ENCODE assay signal across 17 cellular contexts in the genomic region with DNA sequence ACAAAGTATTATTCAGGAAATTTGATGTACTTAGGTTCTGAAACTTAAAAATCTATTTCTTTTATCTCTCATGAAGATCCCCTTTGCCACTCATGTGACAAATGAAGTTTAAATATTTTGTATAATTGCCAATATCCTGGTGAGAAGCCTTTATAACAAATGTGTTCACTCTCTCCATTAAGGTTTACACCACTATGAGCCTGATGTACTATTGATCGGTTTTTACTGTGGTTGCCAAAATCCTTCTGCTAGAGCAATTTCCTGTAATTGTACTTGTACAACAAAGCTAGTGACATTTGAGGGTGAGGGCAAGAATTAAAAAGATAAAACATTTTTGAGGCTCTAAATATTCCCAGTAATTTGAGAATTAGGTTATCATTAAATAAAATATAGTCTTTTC.
DNase-seq lines count a peak whose midpoint lies in the region; TF ChIP-seq lines count a peak whose summit lies in the region.
"Had no signal": no experiment of that assay in that cellular context is flagged by ENCODE, and none has a peak within 500 bp of the region (broad histone marks: within the 10 kb centered on the region; RNA-seq: fewer than 3 reads in every experiment).

No MANE protein-coding gene starts in this region.

- no peak overlapping the region for H3K4me2 ChIP-seq in OCI-LY7 (ENCODE audit: low read length)

- no peak overlapping the region for H2AFZ ChIP-seq in OCI-LY7 (ENCODE audit: low read length)

- no peak overlapping the region for H3K4me3 ChIP-seq in OCI-LY7 (ENCODE audit: low read depth, low read length, poor library complexity, severe bottlenecking)
- H3K4me3 ChIP-seq: GM12878 had no signal

- no peaks in the 10 kb centered on the region for H3K36me3 ChIP-seq in OCI-LY7 (ENCODE audit: insufficient read depth, low read length)

- intact Hi-C loops in OCI-LY7 (cut with micrococcal nuclease; ENCODE audit: unreplicated experiment): no loop called here

- CTCF ChIA-PET in OCI-LY7 (lab: Charles Lee; ENCODE audit: unreplicated experiment): no interaction called here

- POLR2A ChIA-PET in OCI-LY7 (lab: Charles Lee): interaction anchor here (0.7 kb wide), 1 partner anchor 162 kb away, joined by 4 read pairs; no protein-coding TSS in a partner anchor

- no peak for TF ChIP-seq CTCF in OCI-LY7 (conservative IDR thresholded peaks at IDR 0.05; ENCODE audit: low read length)

- H3K9me3 ChIP-seq in OCI-LY7 (ENCODE audit: low read length): no peaks in the 10 kb centered on the region

- no peaks in the 10 kb centered on the region for H3K79me2 ChIP-seq in OCI-LY7 (ENCODE audit: insufficient read depth, low read depth, low read length)

- no peaks in the 10 kb centered on the region for H3K4me1 ChIP-seq in OCI-LY7 (ENCODE audit: insufficient read depth, low read length, poor library complexity, severe bottlenecking)

- H3K9me2 ChIP-seq in OCI-LY7 (ENCODE audit: insufficient read depth, low read length): no peaks in the 10 kb centered on the region

- no peaks in the 10 kb centered on the region for H4K20me1 ChIP-seq in OCI-LY7 (ENCODE audit: insufficient read depth, low read length)

- no peak overlapping the region for H3K27ac ChIP-seq in OCI-LY7 (ENCODE audit: low read depth, low read length, poor library complexity, severe bottlenecking)

- BruUV-seq in OCI-LY7 (replicated peaks; lab: Mats Ljungman, UMichigan): no TSS peak

- peak; percentile 93 for DNase-seq in COR-L47 (lab: John Stamatoyannopoulos, UW)
- peak; percentile 49 for DNase-seq in NCI-H1417 treated with DMSO at 0.1 percent for 48 hours (lab: John Stamatoyannopoulos, UW)
- peak; percentile 31 for DNase-seq in NCI-H345 treated with DMSO at 0.1 percent for 48 hours (lab: John Stamatoyannopoulos, UW; ENCODE audit: unreplicated experiment)
- peak; percentile 50 to 57 for DNase-seq in dermis microvascular lymphatic vessel endothelial cell (ENCODE audit: low read depth in 2 of 2)
- no peak for DNase-seq in NCI-H1930 (lab: John Stamatoyannopoulos, UW)
- DNase-seq in inferior parietal cortex (ENCODE audit: extremely low spot score): no peak
- DNase-seq in OCI-LY7 (ENCODE audit: low spot score): no peak
- DNase-seq: CD4-positive, alpha-beta T cell; DMS79; H9; Karpas-422; MM.1S; NCI-H187; NCI-H510A treated with DMSO at 0.1 percent for 48 hours; PC-3; T-helper 1 cell had no signal

Comparison
In these comparisons a context has a peak if more than half of its experiments do, and no peak if none do; other contexts are left out.
1. DNase-seq: peak in COR-L47 (single experiment), NCI-H1417 treated with DMSO at 0.1 percent for 48 hours (single experiment), NCI-H345 treated with DMSO at 0.1 percent for 48 hours (single experiment) and dermis microvascular lymphatic vessel endothelial cell (2 of 2); none in NCI-H1930 (0 of 2), inferior parietal cortex (single experiment) and OCI-LY7 (single experiment).